In genomic region chr19:7099597-7099921, GRCh38 we compare ENCODE assay signal across 9 cellular contexts. TPM values are rescaled to one million over a fixed set of nuclear protein-coding genes. Genes with fewer than 3 reads are reported as not detected.
DNase-seq lines count a peak whose midpoint lies in the region; ATAC-seq, FAIRE-seq and TF ChIP-seq lines count a peak whose summit lies in the region.
"Had no signal": no experiment of that assay in that cellular context is flagged by ENCODE, and none has a peak within 500 bp of the region (broad histone marks: within the 10 kb centered on the region; RNA-seq: fewer than 3 reads in every experiment).

No MANE protein-coding gene starts in this region.

- H3K4me2 ChIP-seq in PC-3 (ENCODE audit: low read length) (peak overlapping the region; percentile 81), H1 (ENCODE audit: insufficient read depth in 1 of 2, low read depth in 2 of 2, low read length in 2 of 2) (peak overlapping the region; percentile 69 to 76)

- peaks cover 4% of the 10 kb centered on the region; the same call in 1 of the 2 replicates for H3K23me2 ChIP-seq in H1 (ENCODE audit: low read depth, low read length)

- no peak overlapping the region for H3K23ac ChIP-seq in H1 (ENCODE audit: insufficient read length)

- ATAC-seq in PC-3 (no peak), HG02870 (IDR thresholded peaks at IDR 0.05; ENCODE audit: unreplicated experiment) (no peak)

- no peak overlapping the region for H3K14ac ChIP-seq in H1 (ENCODE audit: insufficient read length)

- no peak for DNase-seq in CD14-positive monocyte (ENCODE audit: low spot score)
- peak; percentile 80 for DNase-seq in PC-3
- peak in 1 of 2 experiments; percentile 71 for DNase-seq in H1 (ENCODE audit: low read depth in 1 of 2, low spot score in 2 of 2)
- DNase-seq in ovary: no peak
- no peak for DNase-seq in hypothalamus (lab: John Stamatoyannopoulos, UW)
- no peak for DNase-seq in GM20000 (ENCODE audit: low spot score)
- DNase-seq in putamen (ENCODE audit: low spot score): no peak

- H2BK120ac ChIP-seq in H1 (replicated peaks; ENCODE audit: low read depth, low read length): no peak overlapping the region

- no peak overlapping the region for H2AK5ac ChIP-seq in H1 (ENCODE audit: low read depth, low read length)

- peak overlapping the region; percentile 91 to 96 (median 95) for H3K27ac Mint-ChIP-seq in CD14-positive monocyte

- H2BK5ac ChIP-seq in H1 (ENCODE audit: low read depth, low read length): peak overlapping the region; percentile 97; the same call in 1 of the 2 replicates

- H2AFZ ChIP-seq in PC-3 (ENCODE audit: low read length) (peak overlapping the region; percentile 82), H1 (ENCODE audit: low read length) (no peak overlapping the region)

- H3K27me3 ChIP-seq in PC-3 (ENCODE audit: low read length) (no peaks in the 10 kb centered on the region), H1 (replicated peaks in 1 of 4; ENCODE audit: control insufficient read depth in 3 of 4, extremely low read depth in 1 of 4, insufficient read depth in 3 of 4, low read length in 3 of 4) (no peaks in the 10 kb centered on the region), ovary (no peaks in the 10 kb centered on the region)

- H3K9me3 Mint-ChIP-seq in CD14-positive monocyte: peaks cover 24 to 43% (median 39%) of the 10 kb centered on the region in 7 donors

- no peak; a peak in 1 of 3 replicates for TF ChIP-seq POLR2A in H1 (IDR thresholded peaks at IDR 0.05; ENCODE audit: control extremely low read depth in 1 of 2, low read depth in 2 of 2, low read length in 2 of 2)
- TF ChIP-seq POLR2A in ovary (IDR thresholded peaks at IDR 0.05): no peak

- H3K56ac ChIP-seq in H1 (replicated peaks; ENCODE audit: insufficient read length, low read depth, low read length): no peak overlapping the region

- intact Hi-C loops in CD14-positive monocyte (cut with micrococcal nuclease) (no loop called here), PC-3 (cut with micrococcal nuclease) (no loop called here), ovary (cut with DNase I) (no loop called here)

- H3K79me2 ChIP-seq in PC-3 (ENCODE audit: low read length): no peaks in the 10 kb centered on the region
- no peaks in the 10 kb centered on the region for H3K79me2 ChIP-seq in H1 (ENCODE audit: control insufficient read depth in 1 of 2, insufficient read depth in 2 of 2, low read length in 2 of 2)

- H4K91ac ChIP-seq in H1 (replicated peaks; ENCODE audit: insufficient read length, low read length): no peak overlapping the region

- peaks cover 15% of the 10 kb centered on the region for H3K4me1 Mint-ChIP-seq in CD14-positive monocyte

- H4K20me1 ChIP-seq in PC-3 (ENCODE audit: low read length) (no peaks in the 10 kb centered on the region), H1 (replicated peaks in 1 of 2; ENCODE audit: control insufficient read depth in 1 of 2, insufficient read depth in 2 of 2, low read length in 2 of 2) (no peaks in the 10 kb centered on the region)

- H3K27ac ChIP-seq in PC-3 (ENCODE audit: low read length) (no peak overlapping the region), H1 (ENCODE audit: low read depth, low read length) (peak overlapping the region; percentile 87; the same call in 1 of the 2 replicates), ovary (peak overlapping the region; percentile 89 to 93)

- peaks cover 7% of the 10 kb centered on the region for H3K36me3 ChIP-seq in PC-3 (ENCODE audit: low read depth, low read length)
- H3K36me3 ChIP-seq in H1 (ENCODE audit: control insufficient read depth in 2 of 4, insufficient read depth in 4 of 4, low read length in 3 of 4): peaks cover 0 to 4% (median 1%) of the 10 kb centered on the region in 4 experiments; a peak in 1 of 8 replicates
- H3K36me3 ChIP-seq in ovary: no peaks in the 10 kb centered on the region

- no peak overlapping the region for H4K5ac ChIP-seq in H1 (ENCODE audit: insufficient read length, low read depth, low read length)

- 50% methylated on average over 3 of the region's 9 CpGs; no CpG with 5 or more reads in 1 of the 2 experiments for WGBS in H1 (ENCODE audit: extremely low coverage in 1 of 2, insufficient coverage in 1 of 2, insufficient read length in 1 of 2, insufficient replicate concordance in 2 of 2, low coverage in 1 of 2, low lambda C conversion rate in 2 of 2, missing lambda C conversion rate in 1 of 2), 2 experiments
- 9 to 10% (median 9%) methylated on average over 9 of the region's 9 CpGs for WGBS in ovary, 3 donors

- H3K4me3 Mint-ChIP-seq in CD14-positive monocyte: peak overlapping the region; percentile 84 to 94

- CTCF ChIA-PET in PC-3 (lab: Charles Lee): interaction anchor here (0.6 to 1.0 kb wide), 5 partner anchors 36 to 299 kb away, joined by 3 to 15 read pairs (median 4); no protein-coding TSS in a partner anchor
- CTCF ChIA-PET in H1 (lab: Charles Lee; ENCODE audit: partially characterized antibody): interaction anchor here (1.0 to 5.8 kb wide), 7 partner anchors 11 to 281 kb away, joined by 3 to 52 read pairs (median 4); partner anchors contain the start of gene ARHGEF18

- TF ChIP-seq EP300 in H1 (IDR thresholded peaks at IDR 0.05; ENCODE audit: borderline replicate concordance in 1 of 2, low read depth in 2 of 2, low read length in 2 of 2) (no peak), ovary (IDR thresholded peaks at IDR 0.05) (no peak)

- POLR2A ChIA-PET in PC-3 (lab: Charles Lee; ENCODE audit: unreplicated experiment): interaction anchor here (0.5 to 1.3 kb wide), 5 partner anchors 30 to 233 kb away, joined by 4 to 16 read pairs (median 5); partner anchors contain the start of gene ZNF557
- POLR2A ChIA-PET in H1 (lab: Charles Lee; ENCODE audit: partially characterized antibody): interaction anchor here (0.6 to 2.6 kb wide), 6 partner anchors 11 to 567 kb away, joined by 3 to 8 read pairs (median 6); partner anchors contain the start of gene ZNF557

- H3K79me1 ChIP-seq in H1 (ENCODE audit: low read depth, low read length): no peaks in the 10 kb centered on the region

- 0 out of 2 replicates have a peak overlapping the region, but pooled peaks have one; percentile 17 for H2BK12ac ChIP-seq in H1 (ENCODE audit: low read depth, low read length)

- no peak for TF ChIP-seq RAD21 in H1 (IDR thresholded peaks at IDR 0.05 in 1 of 2, conservative IDR thresholded peaks at IDR 0.05 in 1 of 2; ENCODE audit: low read depth in 2 of 2, low read length in 2 of 2)

- no peak for FAIRE-seq in H1 (lab: Jason Lieb, UNC)
- FAIRE-seq: colon had no signal

- TF ChIP-seq CTCF in CD14-positive monocyte (IDR thresholded peaks at IDR 0.05) (no peak), PC-3 (conservative IDR thresholded peaks at IDR 0.05; ENCODE audit: low read depth, low read length) (no peak), H1 (IDR thresholded peaks at IDR 0.05; ENCODE audit: control extremely low read depth in 1 of 3, insufficient read depth in 1 of 3, low read depth in 1 of 3, low read length in 3 of 3) (no peak), ovary (IDR thresholded peaks at IDR 0.05) (no peak), GM20000 (IDR thresholded peaks at IDR 0.05; ENCODE audit: extremely low read depth, missing control alignments) (no peak)

- no peaks in the 10 kb centered on the region for H3F3A ChIP-seq in PC-3 (ENCODE audit: low read length, unreplicated experiment)

- H3K4me1 ChIP-seq in PC-3 (ENCODE audit: insufficient read depth, low read length) (peaks cover 10% of the 10 kb centered on the region; the same call in 1 of the 2 replicates), H1 (replicated peaks in 1 of 4; ENCODE audit: control insufficient read depth in 3 of 4, insufficient read depth in 4 of 4, low read length in 3 of 4) (peaks cover 0 to 4% (median 0%) of the 10 kb centered on the region in 4 experiments; a peak in 1 of 7 replicates), ovary (ENCODE audit: insufficient read depth) (peaks cover 2% of the 10 kb centered on the region)

- peaks cover 9% of the 10 kb centered on the region for H3K9me3 ChIP-seq in PC-3 (ENCODE audit: low read length)
- H3K9me3 ChIP-seq in H1 (ENCODE audit: insufficient read depth in 2 of 2, low read depth in 1 of 2, low read length in 1 of 2): peaks cover 4 to 7% of the 10 kb centered on the region in 2 experiments
- no peaks in the 10 kb centered on the region for H3K9me3 ChIP-seq in ovary

- H3K9me2 ChIP-seq in PC-3 (replicated peaks; ENCODE audit: low read length): no peaks in the 10 kb centered on the region

- peaks cover 3 to 5% of the 10 kb centered on the region in 2 donors for H3K36me3 Mint-ChIP-seq in CD14-positive monocyte

- no TSS peak for BruUV-seq in PC-3 (replicated peaks; lab: Mats Ljungman, UMichigan)

- no peak overlapping the region for H2BK15ac ChIP-seq in H1 (ENCODE audit: low read length)

- H3K9ac ChIP-seq in PC-3 (ENCODE audit: low read length) (peak overlapping the region; percentile 91), H1 (replicated peaks in 1 of 4; ENCODE audit: extremely low read depth in 1 of 4, low read depth in 3 of 4, low read length in 3 of 4) (peak overlapping the region in 2 of 4 experiments; percentile 85 to 86; a peak in 4 of 7 replicates)

- no peak overlapping the region for H3K4ac ChIP-seq in H1 (replicated peaks; ENCODE audit: insufficient read length, low read depth, low read length)

- H3K4me3 ChIP-seq in PC-3 (ENCODE audit: low read length) (peak overlapping the region; percentile 72), H1 (ENCODE audit: extremely low read depth in 1 of 4, insufficient read depth in 2 of 4, low read depth in 3 of 4, low read length in 4 of 4) (peak overlapping the region; percentile 51 to 75 (median 70)), ovary (peak overlapping the region; percentile 74)

- H3K18ac ChIP-seq in H1 (ENCODE audit: extremely low read depth, low read length): no peak overlapping the region

- peaks cover 4 to 11% (median 7%) of the 10 kb centered on the region in 3 donors for H3K27me3 Mint-ChIP-seq in CD14-positive monocyte (ENCODE audit: low read depth in 3 of 3)

- H2BK20ac ChIP-seq in H1 (ENCODE audit: low read length): no peak overlapping the region

- H4K8ac ChIP-seq in H1 (ENCODE audit: extremely low read depth, insufficient read depth, low read length): no peak overlapping the region

RNA-seq across cellular contexts. Expression of gene ZNF557, which starts 30.1 kb away (rescaled TPM):
- polyA plus RNA-seq in CD14-positive monocyte (1 to 10 TPM; 1.7 to 3.4 TPM), H1 (2011; rRNA removed) (1.2 and 1.4 TPM in 2 replicates), ovary (1 to 10 TPM; 2.9 to 3.9 TPM)
- total RNA-seq in PC-3 (2014; rRNA removed) (12.9 and 13.7 TPM in 2 replicates), ovary (10 to 100 TPM in 6 of 7 donors, 1 to 10 TPM in 1; 7.0 to 14.6 (median 12.3) TPM)
- 5.8 and 7.4 TPM in 2 replicates for total RNA-seq in H1 (2021; fragmentation: NEBNext Ultra II Directional; extraction: Animal tissue kit (Norgen Biotek cat#: 25700))
- polyA plus RNA-seq in H1 (2011; cell fraction: cytosol; rRNA removed): 1.6 TPM
- polyA plus RNA-seq in H1 (2011; cell fraction: nucleus; rRNA removed): 2.4 TPM
- polyA plus RNA-seq in H1 (2012, experiment 1 of 2): 2.1 to 3.5 TPM (median 2.4 TPM) in 4 replicates
- polyA plus RNA-seq in H1 (2012, experiment 2 of 2): 0.59 TPM
- 3.3 TPM for polyA plus RNA-seq in H1 (2013, experiment 1 of 2)
- 3.1 TPM for polyA plus RNA-seq in H1 (2013, experiment 2 of 2)
- polyA minus RNA-seq in H1 (2011; rRNA and poly(A)+ RNA removed): 16.7 and 17.7 TPM in 2 replicates
- polyA minus RNA-seq in H1 (2011; cell fraction: cytosol; rRNA and poly(A)+ RNA removed): 6.5 TPM
- polyA minus RNA-seq in H1 (2011; cell fraction: nucleus; rRNA and poly(A)+ RNA removed): 15.8 TPM

RNA-seq across cellular contexts. Expression of gene MBD3L3, which starts 41.1 kb away (rescaled TPM):
- polyA plus RNA-seq in CD14-positive monocyte (not detected), H1 (2011; rRNA removed) (not detected in 2 replicates), ovary (not detected)
- total RNA-seq in PC-3 (2014; rRNA removed) (not detected in 2 replicates), ovary (not detected)
- total RNA-seq in H1 (2021; fragmentation: NEBNext Ultra II Directional; extraction: Animal tissue kit (Norgen Biotek cat#: 25700)): not detected in 2 replicates
- not detected for polyA plus RNA-seq in H1 (2011; cell fraction: cytosol; rRNA removed)
- not detected for polyA plus RNA-seq in H1 (2011; cell fraction: nucleus; rRNA removed)
- not detected in 4 replicates for polyA plus RNA-seq in H1 (2012, experiment 1 of 2)
- not detected for polyA plus RNA-seq in H1 (2012, experiment 2 of 2)
- polyA plus RNA-seq in H1 (2013, experiment 1 of 2): not detected
- not detected for polyA plus RNA-seq in H1 (2013, experiment 2 of 2)
- not detected in 2 replicates for polyA minus RNA-seq in H1 (2011; rRNA and poly(A)+ RNA removed)
- polyA minus RNA-seq in H1 (2011; cell fraction: cytosol; rRNA and poly(A)+ RNA removed): not detected
- polyA minus RNA-seq in H1 (2011; cell fraction: nucleus; rRNA and poly(A)+ RNA removed): not detected

RNA-seq across cellular contexts. Expression of gene MBD3L2, which starts 50.4 kb away (rescaled TPM):
- polyA plus RNA-seq in CD14-positive monocyte (not detected), H1 (2011; rRNA removed) (not detected in 2 replicates), ovary (not detected)
- total RNA-seq in PC-3 (2014; rRNA removed) (not detected in 2 replicates), ovary (not detected)
- not detected in 2 replicates for total RNA-seq in H1 (2021; fragmentation: NEBNext Ultra II Directional; extraction: Animal tissue kit (Norgen Biotek cat#: 25700))
- polyA plus RNA-seq in H1 (2011; cell fraction: cytosol; rRNA removed): not detected
- polyA plus RNA-seq in H1 (2011; cell fraction: nucleus; rRNA removed): not detected
- not detected in 4 replicates for polyA plus RNA-seq in H1 (2012, experiment 1 of 2)
- polyA plus RNA-seq in H1 (2012, experiment 2 of 2): not detected
- polyA plus RNA-seq in H1 (2013, experiment 1 of 2): not detected
- polyA plus RNA-seq in H1 (2013, experiment 2 of 2): not detected
- not detected in 2 replicates for polyA minus RNA-seq in H1 (2011; rRNA and poly(A)+ RNA removed)
- polyA minus RNA-seq in H1 (2011; cell fraction: cytosol; rRNA and poly(A)+ RNA removed): not detected
- not detected for polyA minus RNA-seq in H1 (2011; cell fraction: nucleus; rRNA and poly(A)+ RNA removed)

RNA-seq across cellular contexts. Expression of gene MBD3L4, which starts 59.6 kb away (rescaled TPM):
- not detected for polyA plus RNA-seq in CD14-positive monocyte
- not detected in 2 replicates for total RNA-seq in PC-3 (2014; rRNA removed)
- total RNA-seq in H1 (2021; fragmentation: NEBNext Ultra II Directional; extraction: Animal tissue kit (Norgen Biotek cat#: 25700)): not detected in 2 replicates
- polyA plus RNA-seq in H1 (2011; rRNA removed): not detected in 2 replicates
- polyA plus RNA-seq in H1 (2011; cell fraction: cytosol; rRNA removed): not detected
- polyA plus RNA-seq in H1 (2011; cell fraction: nucleus; rRNA removed): not detected
- not detected in 4 replicates for polyA plus RNA-seq in H1 (2012, experiment 1 of 2)
- not detected for polyA plus RNA-seq in H1 (2012, experiment 2 of 2)
- polyA plus RNA-seq in H1 (2013, experiment 1 of 2): not detected
- not detected for polyA plus RNA-seq in H1 (2013, experiment 2 of 2)
- not detected in 2 replicates for polyA minus RNA-seq in H1 (2011; rRNA and poly(A)+ RNA removed)
- not detected for polyA minus RNA-seq in H1 (2011; cell fraction: cytosol; rRNA and poly(A)+ RNA removed)
- not detected for polyA minus RNA-seq in H1 (2011; cell fraction: nucleus; rRNA and poly(A)+ RNA removed)
- not detected for total RNA-seq in ovary
- not detected for polyA plus RNA-seq in ovary
